Comparison of ENCODE assay signal across 26 cellular contexts in the genomic region with DNA sequence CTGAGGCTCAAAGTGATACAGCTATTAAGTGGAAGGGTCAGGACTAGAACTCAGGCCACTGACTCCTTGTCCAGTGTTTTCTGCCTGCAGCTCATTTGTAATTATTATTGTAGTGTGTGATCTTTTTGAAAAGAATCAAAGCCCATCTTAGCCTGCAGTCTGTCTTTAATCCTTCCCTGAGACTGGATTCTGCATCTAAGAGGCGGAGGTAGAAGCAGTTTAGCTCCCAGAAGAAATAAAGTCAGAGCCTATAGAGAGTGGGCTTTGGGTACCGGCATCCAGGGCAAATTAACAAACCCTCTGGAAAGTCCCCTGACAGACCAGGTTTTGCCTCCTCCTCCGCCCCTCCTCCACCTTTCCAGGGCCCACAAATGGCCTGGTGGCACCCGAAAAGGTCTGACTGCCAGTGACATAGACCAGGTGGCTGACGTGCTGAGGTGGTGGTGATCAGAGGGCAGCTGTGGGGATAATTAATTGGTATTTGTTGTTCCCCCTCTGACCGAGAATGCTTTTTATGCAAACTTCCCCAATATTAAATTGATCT. TPM values are rescaled to one million over a fixed set of nuclear protein-coding genes. Genes with fewer than 3 reads are reported as not detected.
DNase-seq lines count a peak whose midpoint lies in the region; ATAC-seq and TF ChIP-seq lines count a peak whose summit lies in the region.
"Had no signal": no experiment of that assay in that cellular context is flagged by ENCODE, and none has a peak within 500 bp of the region (broad histone marks: within the 10 kb centered on the region; RNA-seq: fewer than 3 reads in every experiment).

No MANE protein-coding gene starts in this region.

- H3K9me3 Mint-ChIP-seq in stimulated activated naive B cell treated with anti-CD40 and anti-IgM and Interleukin-4, amounts not matched to agents 10 μg/mL and 1 μg/mL and 100 μg/mL, for 72 hours = peaks cover 0 to 2% of the 10 kb centered on the region in 2 donors
- H3K9me3 Mint-ChIP-seq: CD4-positive, alpha-beta T cell had no signal

- TF ChIP-seq CTCF in WERI-Rb-1 (IDR thresholded peaks at IDR 0.05; ENCODE audit: low read depth, low read length) (no peak), left ventricle myocardium inferior (IDR thresholded peaks at IDR 0.05; ENCODE audit: borderline replicate concordance) (no peak)

- no peak for ATAC-seq in stimulated activated naive B cell treated with anti-CD40 and anti-IgM and Interleukin-4, amounts not matched to agents 10 μg/mL and 1 μg/mL and 100 μg/mL, for 72 hours (replicated peaks)
- ATAC-seq in left colon = no peak
- ATAC-seq: Panc1 had no signal

- H3K27ac ChIP-seq in WERI-Rb-1 (peak overlapping the region; percentile 92), iPS-18a (ENCODE audit: low read length) (no peak overlapping the region), left ventricle myocardium inferior (replicated peaks) (no peak overlapping the region)
- H3K27ac ChIP-seq: BLaER1, RWPE1 had no signal

- peaks cover 98% of the 10 kb centered on the region for H3K27me3 ChIP-seq in H7 (ENCODE audit: control insufficient read depth, insufficient read depth, low read length)
- no peaks in the 10 kb centered on the region for H3K27me3 ChIP-seq in WERI-Rb-1 (ENCODE audit: insufficient read depth, low read depth, severe bottlenecking)
- peaks cover 99% of the 10 kb centered on the region for H3K27me3 ChIP-seq in iPS-18a (ENCODE audit: control insufficient read depth, insufficient read depth, low read length)
- no peaks in the 10 kb centered on the region for H3K27me3 ChIP-seq in left ventricle myocardium inferior (ENCODE audit: low read depth)

- H3K36me3 Mint-ChIP-seq in stimulated activated naive B cell treated with anti-CD40 and anti-IgM and Interleukin-4, amounts not matched to agents 10 μg/mL and 1 μg/mL and 100 μg/mL, for 72 hours = peaks cover 0 to 4% of the 10 kb centered on the region in 2 donors

- H3K27ac Mint-ChIP-seq in stimulated activated naive B cell treated with anti-CD40 and anti-IgM and Interleukin-4, amounts not matched to agents 10 μg/mL and 1 μg/mL and 100 μg/mL, for 72 hours = peak overlapping the region; percentile 31
- H3K27ac Mint-ChIP-seq: CD4-positive, alpha-beta T cell had no signal

- H3K4me1 ChIP-seq in iPS-18a (ENCODE audit: control insufficient read depth, low read depth, low read length) (peaks cover 16% of the 10 kb centered on the region), left ventricle myocardium inferior (peaks cover 22% of the 10 kb centered on the region)
- H3K4me1 ChIP-seq: BLaER1 had no signal

- peak; percentile 36 for DNase-seq in H7
- DNase-seq in WERI-Rb-1 = peak; percentile 89
- DNase-seq in stimulated activated naive B cell treated with anti-CD40 and anti-IgM and Interleukin-4, amounts not matched to agents 10 μg/mL and 1 μg/mL and 100 μg/mL, for 72 hours = no peak
- no peak for DNase-seq in stimulated activated CD4-positive, alpha-beta T cell treated with anti-CD3 and anti-CD28 coated beads, Interleukin-2, amount 100 ng/mL, for 24 hours
- DNase-seq in left ventricle myocardium inferior = no peak
- DNase-seq in left colon = no peak
- DNase-seq: CD4-positive, alpha-beta T cell; EL; GDM1; HCEC 1CT; KBM-7; MV-4-11; NCI-H1105; NCI-H1436 treated with DMSO at 0.1 percent for 48 hours; NCI-H1930; NCI-H2107; NCI-H524; SHP77 had no signal

- no peaks in the 10 kb centered on the region for H3K9me3 ChIP-seq in WERI-Rb-1 (ENCODE audit: severe bottlenecking)
- no peaks in the 10 kb centered on the region for H3K9me3 ChIP-seq in iPS-18a (ENCODE audit: control insufficient read depth, low read depth, low read length)
- no peaks in the 10 kb centered on the region for H3K9me3 ChIP-seq in left ventricle myocardium inferior (replicated peaks)

- intact Hi-C loops in left ventricle myocardium inferior (cut with micrococcal nuclease) (no loop called here), left colon (cut with DNase I, micrococcal nuclease) (no loop called here)

- H3K27me3 Mint-ChIP-seq in stimulated activated naive B cell treated with anti-CD40 and anti-IgM and Interleukin-4, amounts not matched to agents 10 μg/mL and 1 μg/mL and 100 μg/mL, for 72 hours = peaks cover 66 to 70% of the 10 kb centered on the region in 2 donors

- H3K4me1 Mint-ChIP-seq in stimulated activated naive B cell treated with anti-CD40 and anti-IgM and Interleukin-4, amounts not matched to agents 10 μg/mL and 1 μg/mL and 100 μg/mL, for 72 hours = peaks cover 9 to 16% of the 10 kb centered on the region in 2 donors

- H3K4me3 Mint-ChIP-seq in stimulated activated naive B cell treated with anti-CD40 and anti-IgM and Interleukin-4, amounts not matched to agents 10 μg/mL and 1 μg/mL and 100 μg/mL, for 72 hours = no peak overlapping the region
- H3K4me3 Mint-ChIP-seq: CD4-positive, alpha-beta T cell had no signal

- no peak overlapping the region for H3K9ac ChIP-seq in iPS-18a (ENCODE audit: low read length)
- H3K9ac ChIP-seq: BLaER1 had no signal

- H3K4me3 ChIP-seq in H7 (ENCODE audit: insufficient read depth, low read depth, low read length) = no peak overlapping the region
- peak overlapping the region; percentile 31 for H3K4me3 ChIP-seq in WERI-Rb-1 (ENCODE audit: low read depth, low read length)
- H3K4me3 ChIP-seq in iPS-18a (ENCODE audit: low read length) = peak overlapping the region; percentile 21
- H3K4me3 ChIP-seq in left ventricle myocardium inferior = no peak overlapping the region
- H3K4me3 ChIP-seq: BLaER1 had no signal

- H3K36me3 ChIP-seq in H7 (replicated peaks; ENCODE audit: control insufficient read depth, insufficient read depth, low read length) (no peaks in the 10 kb centered on the region), WERI-Rb-1 (peaks cover 26% of the 10 kb centered on the region), iPS-18a (ENCODE audit: control insufficient read depth, low read depth, low read length) (no peaks in the 10 kb centered on the region), left ventricle myocardium inferior (no peaks in the 10 kb centered on the region)
- H3K36me3 ChIP-seq: BLaER1 had no signal

RNA-seq across cellular contexts. Expression of gene RAX, which starts 2.2 kb away (rescaled TPM):
- not detected in 2 replicates for total RNA-seq in H7 (2014; rRNA removed; shearing (Covaris generic))
- total RNA-seq in left ventricle myocardium inferior = not detected
- total RNA-seq in left colon = not detected
- total RNA-seq: CD4-positive, alpha-beta T cell; LHCN-M2; MCF 10A; OCI-LY7; SK-MEL-5 had no signal

RNA-seq across cellular contexts. Expression of gene CPLX4, which starts 43.0 kb away (rescaled TPM):
- not detected in 2 replicates for total RNA-seq in H7 (2014; rRNA removed; shearing (Covaris generic))
- not detected for total RNA-seq in left ventricle myocardium inferior
- total RNA-seq in left colon = not detected
- total RNA-seq: CD4-positive, alpha-beta T cell; LHCN-M2; MCF 10A; OCI-LY7; SK-MEL-5 had no signal

RNA-seq across cellular contexts. Expression of gene GRP, which starts 55.5 kb away (rescaled TPM):
- 0.42 TPM in 1 of 2 replicates, not detected in the other for total RNA-seq in H7 (2014; rRNA removed; shearing (Covaris generic))
- total RNA-seq in left ventricle myocardium inferior (not detected), left colon (under 1 TPM in 1 of 2 donors, not detected in 1; 0.81 TPM)
- total RNA-seq: CD4-positive, alpha-beta T cell; LHCN-M2; MCF 10A; OCI-LY7; SK-MEL-5 had no signal

Comparison
In these comparisons a context has a peak if more than half of its experiments do, and no peak if none do; other contexts are left out.
1. DNase-seq: peak in H7 (single experiment) and WERI-Rb-1 (single experiment); none in stimulated activated naive B cell treated with anti-CD40 and anti-IgM and Interleukin-4, amounts not matched to agents 10 μg/mL and 1 μg/mL and 100 μg/mL, for 72 hours (single experiment), stimulated activated CD4-positive, alpha-beta T cell treated with anti-CD3 and anti-CD28 coated beads, Interleukin-2, amount 100 ng/mL, for 24 hours (0 of 2), left ventricle myocardium inferior (single experiment) and left colon (0 of 2).
2. H3K4me3 ChIP-seq: peak in WERI-Rb-1 (single experiment) and iPS-18a (single experiment); none in H7 (single experiment) and left ventricle myocardium inferior (single experiment).